ENCODE assay signal across 8 cellular contexts in genomic region chr13:65085977-65086376, GRCh38.
"Had no signal": no experiment of that assay in that cellular context is flagged by ENCODE, and none has a peak within 500 bp of the region (broad histone marks: within the 10 kb centered on the region; RNA-seq: fewer than 3 reads in every experiment).

No MANE protein-coding gene starts in this region.

- H3K9me3 ChIP-seq: HAP-1 had no signal

- H3K27ac ChIP-seq: GM23248 had no signal

- H3K9me3 Mint-ChIP-seq: HFFc6 had no signal

- H3K4me3 Mint-ChIP-seq: HFFc6 had no signal

- H3K27ac Mint-ChIP-seq: HFFc6 had no signal

- H3K36me3 ChIP-seq: HAP-1 had no signal

- H2AFZ ChIP-seq: GM23248 had no signal

- H3K9ac ChIP-seq: GM23248 had no signal

- H3K4me3 ChIP-seq: GM23248, HAP-1, K562 had no signal

- H3K4me1 ChIP-seq: HAP-1 had no signal

- ATAC-seq: HCT116, K562 had no signal

- DNase-seq: GM23248, GOT3, H7, HFFc6, IMR-90 had no signal
